ENCODE assay signal across 8 cellular contexts in genomic region chr16:2124694-2125444, GRCh38. TPM values are rescaled to one million over a fixed set of nuclear protein-coding genes. Genes with fewer than 3 reads are reported as not detected.
DNase-seq lines count a peak whose midpoint lies in the region; ATAC-seq and TF ChIP-seq lines count a peak whose summit lies in the region.
"Not testable (repeated sequence)": the region's sequence is repeated elsewhere in the genome, so short reads cannot be mapped to it uniquely, and the experiment has no call there.

No MANE protein-coding gene starts in this region.

- not testable (repeated sequence) for H3K9me3 ChIP-seq in BLaER1 treated with 17β-estradiol and CSF1 and Interleukin-3, amounts not matched to agents 10 nM and 100 nM (replicated peaks in 1 of 11); HUES6 (ENCODE audit: control insufficient read depth, insufficient read depth, low read depth, low read length); RWPE2 (ENCODE audit: severe bottlenecking); breast epithelium; osteoblast (ENCODE audit: low read depth, low read length); thyroid gland

- not testable (repeated sequence) for TF ChIP-seq CTCF in RWPE2 (IDR thresholded peaks at IDR 0.05; ENCODE audit: poor library complexity, severe bottlenecking); breast epithelium (IDR thresholded peaks at IDR 0.05); fibroblast of the aortic adventitia (IDR thresholded peaks at IDR 0.05; ENCODE audit: insufficient read depth, low read length); osteoblast (IDR thresholded peaks at IDR 0.05; ENCODE audit: extremely low read depth, low read depth, low read length); thyroid gland (IDR thresholded peaks at IDR 0.05)

- H3K4me2 ChIP-seq in BLaER1 treated with 17β-estradiol and CSF1 and Interleukin-3, amounts not matched to agents 10 nM and 100 nM, result peak overlapping the region; percentile 82 to 94 (median 90)
- H3K4me2 ChIP-seq in osteoblast (ENCODE audit: insufficient read depth, low read length), result peak overlapping the region; percentile 57

- peak overlapping the region; percentile 25 to 59 (median 42); a peak in 15 of 20 replicates for H3K4me3 ChIP-seq in BLaER1 treated with 17β-estradiol and CSF1 and Interleukin-3, amounts not matched to agents 10 nM and 100 nM
- H3K4me3 ChIP-seq in HUES6 (ENCODE audit: low read depth, low read length) (peak overlapping the region; percentile 39; the same call in 1 of the 2 replicates), RWPE2 (ENCODE audit: severe bottlenecking) (peak overlapping the region; percentile 4), breast epithelium (peak overlapping the region; percentile 18 to 62 (median 38)), fibroblast of the aortic adventitia (ENCODE audit: low read depth, low read length) (peak overlapping the region; percentile 51), osteoblast (ENCODE audit: insufficient read depth, low read length) (peak overlapping the region; percentile 45)
- H3K4me3 ChIP-seq in thyroid gland (replicated peaks in 1 of 3), result not testable (repeated sequence)

- H4K20me1 ChIP-seq in BLaER1 treated with 17β-estradiol and CSF1 and Interleukin-3, amounts not matched to agents 10 nM and 100 nM, result peaks cover 61 to 90% (median 77%) of the 10 kb centered on the region in 11 experiments; a peak in 20 of 22 replicates
- peaks cover 32% of the 10 kb centered on the region for H4K20me1 ChIP-seq in osteoblast (ENCODE audit: insufficient read depth, low read length)

- peak overlapping the region in 10 of 11 experiments; percentile 42 to 77 (median 74); a peak in 20 of 22 replicates for H3K27ac ChIP-seq in BLaER1 treated with 17β-estradiol and CSF1 and Interleukin-3, amounts not matched to agents 10 nM and 100 nM
- peak overlapping the region; percentile 97 for H3K27ac ChIP-seq in HUES6 (ENCODE audit: low read depth, low read length)
- H3K27ac ChIP-seq in RWPE2 (ENCODE audit: poor library complexity, severe bottlenecking), result peak overlapping the region; percentile 99
- peak overlapping the region; percentile 94 to 99 for H3K27ac ChIP-seq in breast epithelium
- H3K27ac ChIP-seq in layer of hippocampus (ENCODE audit: low read depth, low read length), result peak overlapping the region; percentile 92
- H3K27ac ChIP-seq in osteoblast (ENCODE audit: low read depth, low read length), result peak overlapping the region; percentile 70
- peak overlapping the region; percentile 70 to 87 (median 82) for H3K27ac ChIP-seq in thyroid gland

- not testable (repeated sequence) for TF ChIP-seq POLR2A in breast epithelium (IDR thresholded peaks at IDR 0.05); thyroid gland (IDR thresholded peaks at IDR 0.05)

- peaks cover 69% of the 10 kb centered on the region for H3K79me2 ChIP-seq in osteoblast (ENCODE audit: insufficient read depth, low read length)

- peaks cover 51 to 71% (median 60%) of the 10 kb centered on the region in 10 experiments for H3K4me1 ChIP-seq in BLaER1 treated with 17β-estradiol and CSF1 and Interleukin-3, amounts not matched to agents 10 nM and 100 nM
- H3K4me1 ChIP-seq in HUES6 (ENCODE audit: control insufficient read depth, insufficient read depth, low read length) (peaks cover 29% of the 10 kb centered on the region), RWPE2 (ENCODE audit: insufficient read depth, poor library complexity, severe bottlenecking) (peaks cover 25% of the 10 kb centered on the region), breast epithelium (peaks cover 28% of the 10 kb centered on the region in 2 donors), osteoblast (ENCODE audit: insufficient read depth, low read length) (peaks cover 41% of the 10 kb centered on the region), thyroid gland (peaks cover 21 to 57% of the 10 kb centered on the region in 2 donors)

- not testable (repeated sequence) for H2AFZ ChIP-seq in osteoblast (ENCODE audit: low read length)

- not testable (repeated sequence) for H3K36me3 ChIP-seq in BLaER1 treated with 17β-estradiol and CSF1 and Interleukin-3, amounts not matched to agents 10 nM and 100 nM; HUES6 (ENCODE audit: control insufficient read depth, insufficient read depth, low read length); RWPE2 (ENCODE audit: low read depth); breast epithelium; osteoblast (ENCODE audit: insufficient read depth, low read length); thyroid gland

- H3K9ac ChIP-seq in BLaER1 treated with 17β-estradiol and CSF1 and Interleukin-3, amounts not matched to agents 10 nM and 100 nM, result peak overlapping the region; percentile 47 to 79 (median 74); a peak in 21 of 22 replicates
- H3K9ac ChIP-seq in HUES6 (ENCODE audit: low read length), result peak overlapping the region; percentile 61

- DNase-seq in RWPE2 (ENCODE audit: low spot score), result not testable (repeated sequence)
- peak in 1 of 2 donors; percentile 72 for DNase-seq in breast epithelium (ENCODE audit: low spot score in 2 of 2)
- peak; percentile 73 for DNase-seq in fibroblast of the aortic adventitia (ENCODE audit: low read depth)
- peak; percentile 84 for DNase-seq in osteoblast (ENCODE audit: insufficient read length, low spot score, missing footprints)
- DNase-seq in thyroid gland, result peak in 1 of 2 donors; percentile 17

- intact Hi-C loops in breast epithelium (cut with DNase I; ENCODE audit: low total_unique reads); thyroid gland (cut with DNase I): not testable (repeated sequence)

- WGBS in thyroid gland, 2 donors, result 44% methylated on average over 13 to 24 of the region's 37 CpGs

- not testable (repeated sequence) for H3K27me3 ChIP-seq in BLaER1 treated with 17β-estradiol and CSF1 and Interleukin-3, amounts not matched to agents 10 nM and 100 nM; HUES6 (ENCODE audit: control insufficient read depth, insufficient read depth, low read length); RWPE2 (ENCODE audit: insufficient read depth, poor library complexity, severe bottlenecking); breast epithelium; layer of hippocampus (ENCODE audit: control insufficient read depth, insufficient read depth, low read length); osteoblast (ENCODE audit: insufficient read depth, low read length); thyroid gland

- peak; percentile 20 for ATAC-seq in RWPE2 (ENCODE audit: low read depth)

RNA-seq across cellular contexts. Expression of gene PKD1, which starts 10.8 kb away (rescaled TPM):
- total RNA-seq in breast epithelium (100 to 1,000 TPM in 2 of 3 donors, 10 to 100 TPM in 1; 74.2 to 110 (median 107) TPM), fibroblast of the aortic adventitia (ENCODE audit: low replicate concordance) (118 and 166 TPM in 2 replicates), osteoblast (139 and 180 TPM in 2 replicates), thyroid gland (100 to 1,000 TPM in 1 of 4 donors, 10 to 100 TPM in 3; 66.9 to 153 (median 87.7) TPM)

RNA-seq across cellular contexts. Expression of gene RAB26, which starts 23.6 kb away (rescaled TPM):
- 1 to 10 TPM in 2 of 3 donors, not detected in 1; 3.5 to 3.9 TPM for total RNA-seq in breast epithelium
- 0.27 and 3.6 TPM in 2 replicates for total RNA-seq in fibroblast of the aortic adventitia (ENCODE audit: low replicate concordance)
- total RNA-seq in osteoblast, result 0.36 and 0.59 TPM in 2 replicates
- 1 to 10 TPM in 1 of 4 donors, under 1 TPM in 2, not detected in 1; 0.40 to 1.6 (median 0.89) TPM for total RNA-seq in thyroid gland

RNA-seq across cellular contexts. Expression of gene TRAF7, which starts 30.7 kb away (rescaled TPM):
- 10 to 100 TPM; 28.4 to 35.4 (median 32.5) TPM for total RNA-seq in breast epithelium
- 64.3 and 91.0 TPM in 2 replicates for total RNA-seq in fibroblast of the aortic adventitia (ENCODE audit: low replicate concordance)
- total RNA-seq in osteoblast, result 49.5 and 56.1 TPM in 2 replicates
- 10 to 100 TPM; 27.7 to 51.9 (median 41.5) TPM for total RNA-seq in thyroid gland
